In genomic region chr11:75399344-75400109, GRCh38 we compare ENCODE assay signal across 8 cellular contexts. TPM values are rescaled to one million over a fixed set of nuclear protein-coding genes. Genes with fewer than 3 reads are reported as not detected.
DNase-seq lines count a peak whose midpoint lies in the region; ATAC-seq and TF ChIP-seq lines count a peak whose summit lies in the region.

Gene RPS3 (plus strand): TSS chr11:75399518. CDS start chr11:75399548, 30 bp downstream.

- H3K27me3 Mint-ChIP-seq in CD4-positive, CD25-positive, alpha-beta regulatory T cell = peaks cover 12% of the 10 kb centered on the region
- no peaks in the 10 kb centered on the region for H3K27me3 Mint-ChIP-seq in activated CD4-positive, alpha-beta memory T cell treated with anti-CD3 and anti-CD28 coated beads for 36 hours

- peaks cover 0 to 51% (median 35%) of the 10 kb centered on the region in 4 donors for H3K4me1 Mint-ChIP-seq in CD4-positive, CD25-positive, alpha-beta regulatory T cell
- peaks cover 39% of the 10 kb centered on the region for H3K4me1 Mint-ChIP-seq in activated CD4-positive, alpha-beta memory T cell treated with anti-CD3 and anti-CD28 coated beads for 36 hours (ENCODE audit: low read depth)

- no peaks in the 10 kb centered on the region for H3K9me3 ChIP-seq in CD4-positive, CD25-positive, alpha-beta regulatory T cell (ENCODE audit: control insufficient read depth in 2 of 2, low read length in 2 of 2)
- no peaks in the 10 kb centered on the region for H3K9me3 ChIP-seq in lower lobe of right lung

- intact Hi-C loops in activated CD4-positive, alpha-beta memory T cell treated with anti-CD3 and anti-CD28 coated beads for 36 hours (cut with micrococcal nuclease) = loop anchor here (1.0 to 2.0 kb wide), 2 partner anchors 31 to 127 kb away; no protein-coding TSS in a partner anchor
- intact Hi-C loops in lower lobe of right lung (cut with DNase I) = no loop called here

- H3K36me3 Mint-ChIP-seq in CD4-positive, CD25-positive, alpha-beta regulatory T cell = peaks cover 40% of the 10 kb centered on the region
- H3K36me3 Mint-ChIP-seq in activated CD4-positive, alpha-beta memory T cell treated with anti-CD3 and anti-CD28 coated beads for 36 hours = peaks cover 53% of the 10 kb centered on the region

- H3K4me1 ChIP-seq in CD4-positive, CD25-positive, alpha-beta regulatory T cell (ENCODE audit: control insufficient read depth, insufficient read depth, low read length, poor library complexity, severe bottlenecking) = peaks cover 39% of the 10 kb centered on the region
- peaks cover 35% of the 10 kb centered on the region for H3K4me1 ChIP-seq in lower lobe of right lung

- H3K4me3 Mint-ChIP-seq in CD4-positive, CD25-positive, alpha-beta regulatory T cell = peak within 1 kb of the TSS; percentile 82 to 98 (median 94)
- peak within 1 kb of the TSS; percentile 100 for H3K4me3 Mint-ChIP-seq in activated CD4-positive, alpha-beta memory T cell treated with anti-CD3 and anti-CD28 coated beads for 36 hours

- H3K36me3 ChIP-seq in CD4-positive, CD25-positive, alpha-beta regulatory T cell (ENCODE audit: control insufficient read depth, insufficient read depth, low read length) = peaks cover 32% of the 10 kb centered on the region
- H3K36me3 ChIP-seq in lower lobe of right lung = peaks cover 37% of the 10 kb centered on the region

- peak within 1 kb of the TSS; percentile 94 to 98 (median 96) for H3K27ac Mint-ChIP-seq in CD4-positive, CD25-positive, alpha-beta regulatory T cell
- peak within 1 kb of the TSS; percentile 99 for H3K27ac Mint-ChIP-seq in activated CD4-positive, alpha-beta memory T cell treated with anti-CD3 and anti-CD28 coated beads for 36 hours

- ATAC-seq in CD4-positive, CD25-positive, alpha-beta regulatory T cell (ENCODE audit: low read depth in 2 of 2) = peak; percentile 90 to 94
- ATAC-seq in GM19372 (IDR thresholded peaks at IDR 0.05; ENCODE audit: low read depth, unreplicated experiment) (peak; percentile 92), HG03558 (IDR thresholded peaks at IDR 0.05; ENCODE audit: extremely low read depth, unreplicated experiment) (peak; percentile 57), lower lobe of right lung (peak; percentile 97 to 98)

- H3K4me3 ChIP-seq in CD4-positive, CD25-positive, alpha-beta regulatory T cell (ENCODE audit: low read depth, low read length) = peak within 1 kb of the TSS; percentile 89
- peak within 1 kb of the TSS; percentile 82 for H3K4me3 ChIP-seq in lower lobe of right lung

- DNase-seq in CD4-positive, CD25-positive, alpha-beta regulatory T cell = peak; percentile 80 to 93 (median 90)
- DNase-seq in NCI-H774 (lab: John Stamatoyannopoulos, UW) (peak; percentile 94), ecto neural progenitor cell (ENCODE audit: low spot score) (peak; percentile 92), lower lobe of right lung (peak; percentile 96)
- peak; percentile 92 for DNase-seq in activated CD4-positive, alpha-beta memory T cell treated with anti-CD3 and anti-CD28 coated beads for 36 hours
- DNase-seq in stimulated activated CD4-positive, alpha-beta T cell treated with anti-CD3 and anti-CD28 coated beads, TNF-alpha, amount 100 ng/mL, for 24 hours (ENCODE audit: low read depth in 3 of 3) = peak; percentile 75 to 88 (median 81)

- no peak for TF ChIP-seq CTCF in lower lobe of right lung (IDR thresholded peaks at IDR 0.05)

- H3K27me3 ChIP-seq in CD4-positive, CD25-positive, alpha-beta regulatory T cell (ENCODE audit: control insufficient read depth, insufficient read depth, low read length) = no peaks in the 10 kb centered on the region
- H3K27me3 ChIP-seq in lower lobe of right lung (ENCODE audit: low read depth) = no peaks in the 10 kb centered on the region

- H3K9me3 Mint-ChIP-seq in CD4-positive, CD25-positive, alpha-beta regulatory T cell = no peaks in the 10 kb centered on the region
- H3K9me3 Mint-ChIP-seq in activated CD4-positive, alpha-beta memory T cell treated with anti-CD3 and anti-CD28 coated beads for 36 hours = no peaks in the 10 kb centered on the region

- CTCF ChIA-PET in activated CD4-positive, alpha-beta memory T cell treated with anti-CD3 and anti-CD28 coated beads for 36 hours (lab: Charles Lee) = interaction anchor here (0.5 to 2.4 kb wide), 9 partner anchors 9 to 158 kb away, joined by 3 to 15 read pairs (median 5); partner anchors contain the start of gene GDPD5

- POLR2A ChIA-PET in activated CD4-positive, alpha-beta memory T cell treated with anti-CD3 and anti-CD28 coated beads for 36 hours (lab: Charles Lee) = interaction anchor here (1.1 to 2.8 kb wide), 6 partner anchors 8 to 163 kb away, joined by 3 to 9 read pairs (median 4); partner anchors contain the start of genes ARRB1 and SERPINH1

- peak within 1 kb of the TSS; percentile 92 for H3K27ac ChIP-seq in CD4-positive, CD25-positive, alpha-beta regulatory T cell (ENCODE audit: insufficient read depth, low read length, poor library complexity, severe bottlenecking)
- peak within 1 kb of the TSS; percentile 95 for H3K27ac ChIP-seq in lower lobe of right lung

RNA-seq across cellular contexts. Expression of gene RPS3, which starts in this region (rescaled TPM):
- 3,495 TPM for total RNA-seq in CD4-positive, CD25-positive, alpha-beta regulatory T cell
- 1,000 to 10,000 TPM; 3,908 to 6,708 (median 5,568) TPM for polyA plus RNA-seq in CD4-positive, CD25-positive, alpha-beta regulatory T cell
- 1,000 to 10,000 TPM; 4,423 to 4,525 TPM for total RNA-seq in activated CD4-positive, alpha-beta memory T cell treated with anti-CD3 and anti-CD28 coated beads for 36 hours
- 1,761 TPM for total RNA-seq in lower lobe of right lung

Comparison
In these comparisons a context has a peak if more than half of its experiments do, and no peak if none do; other contexts are left out.
1. Peak in every context shown above with its lines: DNase-seq, ATAC-seq, H3K4me3 ChIP-seq and H3K27ac ChIP-seq.